Comparison of ENCODE assay signal across 1 cellular context in genomic region chr10:80509108-80509402, GRCh38.
A peak's percentile ranks its signal among the peaks of the same experiment; 100 is the strongest.
TF ChIP-seq lines count a peak whose summit lies in the region.

No MANE protein-coding gene starts in this region.

TF ChIP-seq in HepG2, 621 proteins besides CTCF, POLR2A, EP300 and RAD21:
- no peak for TF ChIP-seq NR2C2 (CRISPR knock-in tag; IDR thresholded peaks at IDR 0.05; ENCODE audit: borderline replicate concordance)
- TF ChIP-seq AGO2 (optimal IDR thresholded peaks at IDR 0.05; ENCODE audit: low read depth, low read length) = peak; percentile 41
